Comparison of ENCODE assay signal across 17 cellular contexts in genomic region chr10:11212686-11213085, GRCh38.
DNase-seq lines count a peak whose midpoint lies in the region; ATAC-seq and TF ChIP-seq lines count a peak whose summit lies in the region.
"Had no signal": no experiment of that assay in that cellular context is flagged by ENCODE, and none has a peak within 500 bp of the region (broad histone marks: within the 10 kb centered on the region; RNA-seq: fewer than 3 reads in every experiment).

No MANE protein-coding gene starts in this region.

- peak overlapping the region; percentile 97 for H3K27ac Mint-ChIP-seq in activated CD4-positive, alpha-beta T cell treated with anti-CD3 and anti-CD28 coated beads, Interleukin-2, amount 10 ng/mL, durations not matched to agents 24 days and 14 days
- peak overlapping the region; percentile 97 for H3K27ac Mint-ChIP-seq in activated naive CD8-positive, alpha-beta T cell
- no peak overlapping the region for H3K27ac Mint-ChIP-seq in natural killer cell

- TF ChIP-seq EP300 in ovary (IDR thresholded peaks at IDR 0.05), result no peak
- no peak for TF ChIP-seq EP300 in sigmoid colon (IDR thresholded peaks at IDR 0.05)

- H3K36me3 ChIP-seq in DND-41 (ENCODE audit: insufficient read depth, low read length) (peaks cover 51% of the 10 kb centered on the region), ovary (no peaks in the 10 kb centered on the region), sigmoid colon (no peaks in the 10 kb centered on the region)
- H3K36me3 ChIP-seq: transverse colon had no signal

- H3K27me3 ChIP-seq in DND-41 (ENCODE audit: insufficient read depth, low read length, poor library complexity), result no peaks in the 10 kb centered on the region
- H3K27me3 ChIP-seq in ovary, result no peaks in the 10 kb centered on the region
- H3K27me3 ChIP-seq in sigmoid colon, result no peaks in the 10 kb centered on the region
- H3K27me3 ChIP-seq: transverse colon had no signal

- H3K4me2 ChIP-seq in DND-41 (ENCODE audit: insufficient read depth, low read length), result no peak overlapping the region
- H3K4me2 ChIP-seq: A549 had no signal

- H3K9me3 ChIP-seq in DND-41 (ENCODE audit: insufficient read depth, low read length, severe bottlenecking) (no peaks in the 10 kb centered on the region), ovary (no peaks in the 10 kb centered on the region), sigmoid colon (no peaks in the 10 kb centered on the region)
- H3K9me3 ChIP-seq: A549, transverse colon had no signal

- TF ChIP-seq CTCF in DND-41 (IDR thresholded peaks at IDR 0.05; ENCODE audit: borderline replicate concordance, extremely low read depth, low read length, poor library complexity, severe bottlenecking), result no peak
- no peak for TF ChIP-seq CTCF in natural killer cell (IDR thresholded peaks at IDR 0.05)
- no peak for TF ChIP-seq CTCF in ovary (IDR thresholded peaks at IDR 0.05)
- no peak for TF ChIP-seq CTCF in sigmoid colon (IDR thresholded peaks at IDR 0.05)

- no peak for ATAC-seq in DND-41 (ENCODE audit: insufficient read depth, low read depth)
- ATAC-seq in natural killer cell, result no peak
- ATAC-seq: A549 had no signal

- intact Hi-C loops in activated CD4-positive, alpha-beta T cell treated with anti-CD3 and anti-CD28 coated beads, Interleukin-2, amount 10 ng/mL, durations not matched to agents 24 days and 14 days (cut with micrococcal nuclease), result loop anchor here (1.0 kb wide), 1 partner anchor 14 kb away; no protein-coding TSS in a partner anchor
- intact Hi-C loops in natural killer cell (cut with micrococcal nuclease) (no loop called here), ovary (cut with DNase I) (no loop called here), sigmoid colon (cut with DNase I) (no loop called here)

- TF ChIP-seq POLR2A in ovary (IDR thresholded peaks at IDR 0.05) (no peak), sigmoid colon (IDR thresholded peaks at IDR 0.05) (no peak)

- H4K20me1 ChIP-seq in DND-41 (ENCODE audit: insufficient read depth, low read length), result peaks cover 48% of the 10 kb centered on the region

- H3K79me2 ChIP-seq in DND-41 (ENCODE audit: insufficient read depth, low read length), result peaks cover 98% of the 10 kb centered on the region

- H3K4me1 ChIP-seq in DND-41 (ENCODE audit: insufficient read depth, low read length) (peaks cover 38% of the 10 kb centered on the region), ovary (ENCODE audit: insufficient read depth) (peaks cover 2% of the 10 kb centered on the region), sigmoid colon (peaks cover 0 to 23% (median 7%) of the 10 kb centered on the region in 4 donors)
- H3K4me1 ChIP-seq: A549 had no signal

- no peaks in the 10 kb centered on the region for H3K27me3 Mint-ChIP-seq in activated CD4-positive, alpha-beta T cell treated with anti-CD3 and anti-CD28 coated beads, Interleukin-2, amount 10 ng/mL, durations not matched to agents 24 days and 14 days
- no peaks in the 10 kb centered on the region for H3K27me3 Mint-ChIP-seq in activated naive CD8-positive, alpha-beta T cell
- H3K27me3 Mint-ChIP-seq in natural killer cell (ENCODE audit: low read depth in 2 of 2), result no peaks in the 10 kb centered on the region

- DNase-seq in activated CD4-positive, alpha-beta T cell treated with anti-CD3 and anti-CD28 coated beads, Interleukin-2, amount 10 ng/mL, durations not matched to agents 24 days and 14 days, result no peak
- DNase-seq in activated CD4-positive, alpha-beta T cell treated with anti-CD3 and anti-CD28 coated beads, Interleukin-2, amount 50 U/mL, for 1 hour, result no peak
- DNase-seq in DND-41 (no peak), natural killer cell (no peak), ovary (no peak), sigmoid colon (no peak), NCI-H524 treated with DMSO at 0.1 percent for 48 hours (lab: John Stamatoyannopoulos, UW) (no peak)
- DNase-seq: amygdala; erythroblast; midbrain; NCI-H2029 treated with DMSO at 0.1 percent for 48 hours; NCI-H526; stimulated activated CD4-positive, alpha-beta T cell treated with anti-CD3 and anti-CD28 coated beads, Interleukin-2, amount 100 ng/mL, for 48 hours; stimulated activated CD8-positive, alpha-beta memory T cell treated with anti-CD3 and anti-CD28 coated beads, Interleukin-4, amount 100 ng/mL, for 48 hours; transverse colon had no signal

- peak overlapping the region; percentile 48 for H3K4me3 Mint-ChIP-seq in activated CD4-positive, alpha-beta T cell treated with anti-CD3 and anti-CD28 coated beads, Interleukin-2, amount 10 ng/mL, durations not matched to agents 24 days and 14 days
- H3K4me3 Mint-ChIP-seq in activated naive CD8-positive, alpha-beta T cell, result peak overlapping the region; percentile 86
- H3K4me3 Mint-ChIP-seq in natural killer cell, result peak overlapping the region; percentile 76

- H3K4me1 Mint-ChIP-seq in activated CD4-positive, alpha-beta T cell treated with anti-CD3 and anti-CD28 coated beads, Interleukin-2, amount 10 ng/mL, durations not matched to agents 24 days and 14 days, result peaks cover 81% of the 10 kb centered on the region
- H3K4me1 Mint-ChIP-seq in activated naive CD8-positive, alpha-beta T cell (ENCODE audit: low read depth), result peaks cover 100% of the 10 kb centered on the region
- H3K4me1 Mint-ChIP-seq in natural killer cell, result peaks cover 98 to 100% of the 10 kb centered on the region in 2 donors

- H3K27ac ChIP-seq in DND-41 (ENCODE audit: low read length) (peak overlapping the region; percentile 35; the same call in 1 of the 2 replicates), ovary (no peak overlapping the region), sigmoid colon (no peak overlapping the region)
- H3K27ac ChIP-seq: A549, transverse colon had no signal

- H3K4me3 ChIP-seq in DND-41 (ENCODE audit: low read depth in 1 of 2, low read length in 2 of 2) (no peak overlapping the region), ovary (no peak overlapping the region), sigmoid colon (no peak overlapping the region)
- H3K4me3 ChIP-seq: A549, transverse colon had no signal

- no peak overlapping the region for H3K9ac ChIP-seq in DND-41 (ENCODE audit: low read depth, low read length)

- WGBS in ovary, 3 donors, result 57 to 70% (median 57%) methylated on average over 3 of the region's 3 CpGs
- 63 to 80% methylated on average over 3 of the region's 3 CpGs for WGBS in sigmoid colon, 2 donors

- H3K9me3 Mint-ChIP-seq in activated CD4-positive, alpha-beta T cell treated with anti-CD3 and anti-CD28 coated beads, Interleukin-2, amount 10 ng/mL, durations not matched to agents 24 days and 14 days, result no peaks in the 10 kb centered on the region
- no peaks in the 10 kb centered on the region for H3K9me3 Mint-ChIP-seq in activated naive CD8-positive, alpha-beta T cell (ENCODE audit: low read depth)
- H3K9me3 Mint-ChIP-seq in natural killer cell, result no peaks in the 10 kb centered on the region

- H2AFZ ChIP-seq in DND-41 (ENCODE audit: low read depth, low read length), result no peak overlapping the region

- H3K36me3 Mint-ChIP-seq in activated CD4-positive, alpha-beta T cell treated with anti-CD3 and anti-CD28 coated beads, Interleukin-2, amount 10 ng/mL, durations not matched to agents 24 days and 14 days (ENCODE audit: low read depth), result peaks cover 67% of the 10 kb centered on the region
- peaks cover 26% of the 10 kb centered on the region for H3K36me3 Mint-ChIP-seq in activated naive CD8-positive, alpha-beta T cell
- no peaks in the 10 kb centered on the region for H3K36me3 Mint-ChIP-seq in natural killer cell

Comparison
In these comparisons a context has a peak if more than half of its experiments do, and no peak if none do; other contexts are left out.
1. H3K27ac Mint-ChIP-seq: peak in activated CD4-positive, alpha-beta T cell treated with anti-CD3 and anti-CD28 coated beads, Interleukin-2, amount 10 ng/mL, durations not matched to agents 24 days and 14 days (single experiment) and activated naive CD8-positive, alpha-beta T cell (single experiment); none in natural killer cell (0 of 2).
2. Peak in every context shown above with its lines, with median percentiles within 50 percentile points of each other: H3K4me3 Mint-ChIP-seq.